ENCODE assay signal across 7 cellular contexts in the genomic region with DNA sequence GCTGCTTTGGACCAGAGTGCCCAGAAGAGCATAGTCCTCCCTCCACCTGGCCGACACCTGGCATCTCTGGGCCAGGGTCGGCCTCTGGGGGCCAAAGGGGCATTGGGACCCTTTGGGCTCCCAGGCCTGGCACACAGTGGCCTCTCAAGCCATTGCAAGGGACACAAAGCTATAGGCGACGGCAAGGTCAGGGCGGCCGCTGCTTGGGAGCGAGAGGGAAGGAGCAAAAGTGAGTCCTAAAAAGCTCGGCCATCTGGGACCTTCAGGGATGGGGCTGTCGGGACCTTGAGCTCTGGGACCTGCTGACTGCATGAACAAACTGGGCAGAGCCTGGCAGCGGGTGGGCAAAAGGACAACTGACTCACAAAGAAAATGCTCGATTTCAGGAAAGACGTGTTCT. TPM values are rescaled to one million over a fixed set of nuclear protein-coding genes. Genes with fewer than 3 reads are reported as not detected.
"Had no signal": no experiment of that assay in that cellular context is flagged by ENCODE, and none has a peak within 500 bp of the region (broad histone marks: within the 10 kb centered on the region; RNA-seq: fewer than 3 reads in every experiment).

No MANE protein-coding gene starts in this region.

- H3K4me1 Mint-ChIP-seq: IgD-negative memory B cell had no signal

- DNase-seq: IMR-90, KBM-7, KG1 had no signal

- H3K4me3 ChIP-seq: K562 had no signal

- H3K27ac ChIP-seq: HL-60 had no signal

- H3K9me3 Mint-ChIP-seq: IgD-negative memory B cell had no signal

- ATAC-seq: HepG2, K562 had no signal

- H3K4me3 Mint-ChIP-seq: IgD-negative memory B cell had no signal

- H3K27ac Mint-ChIP-seq: IgD-negative memory B cell had no signal

- H3K36me3 Mint-ChIP-seq: IgD-negative memory B cell had no signal

RNA-seq across cellular contexts. Expression of gene DBH, which starts 13.9 kb away (rescaled TPM):
- polyA plus RNA-seq: HepG2, IgD-negative memory B cell, IMR-90, K562 had no signal

RNA-seq across cellular contexts. Expression of gene FAM163B, which starts 40.8 kb away (rescaled TPM):
- polyA plus RNA-seq: HepG2, IgD-negative memory B cell, IMR-90, K562 had no signal
